In genomic region chr2:32289165-32290054, GRCh38 we compare ENCODE assay signal across 1 cellular context.
TF ChIP-seq lines count a peak whose summit lies in the region.

No MANE protein-coding gene starts in this region.

TF ChIP-seq in K562, 482 proteins besides CTCF, POLR2A, EP300 and RAD21 (continued from another document):
- TF ChIP-seq CREB3L1 (IDR thresholded peaks at IDR 0.05; ENCODE audit: borderline replicate concordance, low read depth), result no peak
- peak; percentile 26 for TF ChIP-seq MEIS2 (IDR thresholded peaks at IDR 0.05; ENCODE audit: partially characterized antibody)
- TF ChIP-seq JUN (IDR thresholded peaks at IDR 0.05; ENCODE audit: borderline replicate concordance, low read depth, low read length), result peak; percentile 56; the same call in 1 of the 2 replicates
- TF ChIP-seq JUN (CRISPR knock-in tag; IDR thresholded peaks at IDR 0.05; ENCODE audit: borderline replicate concordance), result no peak
- TF ChIP-seq TFE3 (CRISPR knock-in tag; IDR thresholded peaks at IDR 0.05), result peak; percentile 67
- peak; percentile 15; the same call in 1 of the 2 replicates for TF ChIP-seq ATF7 (IDR thresholded peaks at IDR 0.05)
- peak; percentile 56 for TF ChIP-seq SOX6 (IDR thresholded peaks at IDR 0.05)
- no peak for TF ChIP-seq NRF1 (conservative IDR thresholded peaks at IDR 0.05 in 1 of 2, IDR thresholded peaks at IDR 0.05 in 1 of 2)
- TF ChIP-seq MEF2D (tag; conservative IDR thresholded peaks at IDR 0.05; ENCODE audit: low read depth), result no peak
- TF ChIP-seq REST (CRISPR knock-in tag; IDR thresholded peaks at IDR 0.05; ENCODE audit: low read depth), result no peak
- TF ChIP-seq USF1 (CRISPR knock-in tag; IDR thresholded peaks at IDR 0.05), result no peak
- TF ChIP-seq ZNF584 (CRISPR knock-in tag; IDR thresholded peaks at IDR 0.05; ENCODE audit: low read depth), result peak; percentile 81
- no peak for TF ChIP-seq ZNF23 (CRISPR knock-in tag; IDR thresholded peaks at IDR 0.05)
- peak; percentile 39; the same call in 1 of the 2 replicates for TF ChIP-seq ZNF395 (CRISPR knock-in tag; IDR thresholded peaks at IDR 0.05)
- peak; percentile 52; the same call in 1 of the 2 replicates for TF ChIP-seq DMBX1 (CRISPR knock-in tag; IDR thresholded peaks at IDR 0.05; ENCODE audit: borderline replicate concordance)
- no peak for TF ChIP-seq RBBP5 (IDR thresholded peaks at IDR 0.05; ENCODE audit: borderline replicate concordance, insufficient read depth, low read length, poor library complexity, severe bottlenecking)
- peak; percentile 49; the same call in 1 of the 2 replicates for TF ChIP-seq ZNF311 (CRISPR knock-in tag; IDR thresholded peaks at IDR 0.05)
- peak; percentile 37; the same call in 1 of the 2 replicates for TF ChIP-seq DPF2 (IDR thresholded peaks at IDR 0.05)
- 0 out of 2 replicates have a peak, but pooled peaks have one; percentile 38 for TF ChIP-seq POLR2H (tag; IDR thresholded peaks at IDR 0.05; ENCODE audit: low read depth)
- TF ChIP-seq ZKSCAN8 (CRISPR knock-in tag; IDR thresholded peaks at IDR 0.05), result peak; percentile 99
- peak; percentile 79 for TF ChIP-seq FOSL1 (tag; conservative IDR thresholded peaks at IDR 0.05)
- 0 out of 2 replicates have a peak, but pooled peaks have one; percentile 37 for TF ChIP-seq ETV1 (tag; conservative IDR thresholded peaks at IDR 0.05; ENCODE audit: low read depth)
- TF ChIP-seq FOXJ3 (CRISPR knock-in tag; IDR thresholded peaks at IDR 0.05), result no peak
- TF ChIP-seq TRIM24 (IDR thresholded peaks at IDR 0.05), result 0 out of 4 replicates have a peak, but pooled peaks of 1 of the 2 experiments have one; percentile 34
- TF ChIP-seq CEBPB (tag; IDR thresholded peaks at IDR 0.05), result peak; percentile 28; the same call in 1 of the 2 replicates
- TF ChIP-seq BCLAF1 (IDR thresholded peaks at IDR 0.05; ENCODE audit: borderline replicate concordance in 1 of 2, control insufficient read depth in 1 of 2, low read depth in 2 of 2, low read length in 1 of 2), result no peak
- TF ChIP-seq SMAD4 (CRISPR knock-in tag; conservative IDR thresholded peaks at IDR 0.05), result 0 out of 2 replicates have a peak, but pooled peaks have one; percentile 15
- no peak for TF ChIP-seq CHD2 (IDR thresholded peaks at IDR 0.05; ENCODE audit: low read depth, low read length)
- no peak for TF ChIP-seq MAFF (IDR thresholded peaks at IDR 0.05; ENCODE audit: low read length)
- peak; percentile 89 for TF ChIP-seq ZNF175 (CRISPR knock-in tag; IDR thresholded peaks at IDR 0.05; ENCODE audit: low read depth)
- TF ChIP-seq ARID3A (IDR thresholded peaks at IDR 0.05; ENCODE audit: borderline replicate concordance, low read depth, low read length), result 0 out of 2 replicates have a peak, but pooled peaks have one; percentile 32
- TF ChIP-seq ARID1B (IDR thresholded peaks at IDR 0.05), result peak; percentile 52; the same call in 1 of the 2 replicates
- TF ChIP-seq MBD2 (IDR thresholded peaks at IDR 0.05; ENCODE audit: borderline replicate concordance, low read depth), result no peak
- peak; percentile 90 for TF ChIP-seq ZNF589 (CRISPR knock-in tag; IDR thresholded peaks at IDR 0.05; ENCODE audit: low read depth)
- peak; percentile 78 for TF ChIP-seq ATF3 (IDR thresholded peaks at IDR 0.05)
- TF ChIP-seq ATF3 (CRISPR knock-in tag; conservative IDR thresholded peaks at IDR 0.05), result no peak
- TF ChIP-seq ZNF592 (IDR thresholded peaks at IDR 0.05), result peak; percentile 69
- peak; percentile 60 for TF ChIP-seq SMARCA4 (IDR thresholded peaks at IDR 0.05)
